17 cellular contexts compared by ENCODE assay signal in the genomic region with DNA sequence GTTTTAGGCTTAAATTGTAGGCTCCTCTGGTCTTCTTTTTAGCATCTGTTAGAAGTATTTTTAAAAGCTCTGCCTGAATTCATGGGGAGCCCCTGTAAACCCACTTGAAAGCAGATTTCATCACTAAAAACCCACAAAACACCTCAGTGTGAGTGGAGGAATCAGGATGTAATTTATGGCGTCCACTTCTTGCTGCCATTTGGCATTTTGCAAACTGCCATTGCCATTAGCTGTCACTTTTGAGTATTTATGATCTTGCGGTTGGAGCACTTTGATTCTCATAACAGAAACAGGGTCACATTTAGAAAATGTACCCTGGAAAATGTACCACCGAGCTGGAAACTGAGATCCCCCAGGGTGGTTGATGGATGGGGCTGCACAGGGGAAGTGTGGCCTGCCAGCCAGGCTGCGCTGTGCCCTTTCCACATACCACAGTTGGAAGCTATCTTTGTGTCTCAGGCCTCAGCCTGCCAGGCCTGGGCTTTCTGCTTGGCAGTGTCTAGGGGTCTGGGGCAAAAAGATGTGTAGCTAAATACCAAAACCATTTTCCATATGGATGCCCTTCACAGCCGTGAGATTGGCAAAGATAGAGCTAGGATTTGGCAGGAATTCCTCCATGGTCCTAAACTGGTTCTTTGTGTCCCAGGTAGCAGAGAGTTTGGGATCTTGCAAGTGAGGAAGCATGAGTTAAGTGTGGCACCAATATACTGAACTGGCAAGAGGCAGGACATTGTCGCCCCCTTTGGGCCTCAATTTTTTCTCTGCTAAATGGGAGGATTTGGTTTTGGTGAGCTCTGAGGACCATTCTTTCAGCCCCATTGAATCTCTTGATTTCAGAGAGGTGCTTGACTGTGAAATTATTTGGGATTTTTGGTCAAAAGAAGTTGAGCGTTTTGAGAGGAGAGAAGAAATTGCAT. TPM values are rescaled to one million over a fixed set of nuclear protein-coding genes. Genes with fewer than 3 reads are reported as not detected.
A peak's percentile ranks its signal among the peaks of the same experiment; 100 is the strongest.
DNase-seq lines count a peak whose midpoint lies in the region; ATAC-seq, FAIRE-seq and TF ChIP-seq lines count a peak whose summit lies in the region.
"Had no signal": no experiment of that assay in that cellular context is flagged by ENCODE, and none has a peak within 500 bp of the region (broad histone marks: within the 10 kb centered on the region; RNA-seq: fewer than 3 reads in every experiment).

No MANE protein-coding gene starts in this region.

- H2AFZ ChIP-seq in GM12878 (ENCODE audit: control insufficient read depth, low read depth, low read length), result no peak overlapping the region

- no peaks in the 10 kb centered on the region for H3K36me3 ChIP-seq in GM12878 (ENCODE audit: control insufficient read depth in 2 of 2, insufficient read depth in 2 of 2, low read length in 1 of 2)
- H3K36me3 ChIP-seq in H7 (replicated peaks; ENCODE audit: control insufficient read depth, insufficient read depth, low read length), result no peaks in the 10 kb centered on the region
- H3K36me3 ChIP-seq: left ventricle myocardium inferior, tibial artery had no signal

- no TSS peak for BruUV-seq in GM12878 (replicated peaks; lab: Mats Ljungman, UMichigan)

- peaks cover 2% of the 10 kb centered on the region; the same call in 1 of the 3 replicates for H3K9me3 ChIP-seq in GM12878 (replicated peaks; ENCODE audit: control insufficient read depth, insufficient read depth, low read length)
- H3K9me3 ChIP-seq: left ventricle myocardium inferior, tibial artery had no signal

- peak; percentile 13 for FAIRE-seq in GM12878 (lab: Jason Lieb, UNC)
- FAIRE-seq: colon, frontal cortex had no signal

- no peaks in the 10 kb centered on the region for H4K20me1 ChIP-seq in GM12878 (ENCODE audit: control insufficient read depth, insufficient read depth)

- H3K4me2 ChIP-seq in GM12878 (ENCODE audit: control insufficient read depth, insufficient read depth), result no peak overlapping the region

- no peaks in the 10 kb centered on the region for H3K27me3 ChIP-seq in GM12878 (replicated peaks in 1 of 2; ENCODE audit: control insufficient read depth in 2 of 2, insufficient read depth in 2 of 2, low read length in 1 of 2)
- H3K27me3 ChIP-seq in H7 (ENCODE audit: control insufficient read depth, insufficient read depth, low read length), result no peaks in the 10 kb centered on the region; the same call in 1 of the 2 replicates
- H3K27me3 ChIP-seq: tibial artery had no signal

- H3K4me1 ChIP-seq in GM12878 (ENCODE audit: control insufficient read depth, insufficient read depth, low read length), result peaks cover 42% of the 10 kb centered on the region
- H3K4me1 ChIP-seq: tibial artery had no signal

- peaks cover 6% of the 10 kb centered on the region for H3K79me2 ChIP-seq in GM12878 (ENCODE audit: control insufficient read depth, insufficient read depth, low read length)

- no peak for TF ChIP-seq EP300 in GM12878 (IDR thresholded peaks at IDR 0.05; ENCODE audit: borderline replicate concordance in 1 of 2, control insufficient read depth in 1 of 2, low read depth in 2 of 2, low read length in 2 of 2)

- no peak overlapping the region for H3K9ac ChIP-seq in GM12878 (ENCODE audit: control insufficient read depth, insufficient read depth, low read length)

- WGBS in GM12878 (ENCODE audit: insufficient coverage, insufficient replicate concordance, low lambda C conversion rate, missing lambda C conversion rate), result 91% methylated on average over 7 of the region's 7 CpGs

- POLR2A ChIA-PET in GM12878 (lab: Charles Lee), result interaction anchor here (1.0 to 1.5 kb wide), 3 partner anchors 31 to 168 kb away, joined by 3 to 4 read pairs (median 3); no protein-coding TSS in a partner anchor

- in situ Hi-C loops in GM12878 (cut with MboI), result no loop called here

- TF ChIP-seq RAD21 in GM12878 (IDR thresholded peaks at IDR 0.05; ENCODE audit: insufficient read depth, low read depth, low read length), result peak; percentile 54

- no peak for TF ChIP-seq POLR2A in GM12878 (IDR thresholded peaks at IDR 0.05; ENCODE audit: low read depth, low read length)

- no peak overlapping the region for H3K4me3 ChIP-seq in GM12878
- H3K4me3 ChIP-seq in H7 (ENCODE audit: insufficient read depth, low read depth, low read length), result no peak overlapping the region
- H3K4me3 ChIP-seq: left ventricle myocardium inferior, tibial artery had no signal

- ATAC-seq in GM12878, result peak; percentile 48; the same call in 2 of the 3 replicates
- no peak for ATAC-seq in HG03045 (IDR thresholded peaks at IDR 0.05; ENCODE audit: unreplicated experiment)

- H3K27ac ChIP-seq in GM12878 (ENCODE audit: control insufficient read depth, insufficient read depth), result no peak overlapping the region
- H3K27ac ChIP-seq: left ventricle myocardium inferior, tibial artery had no signal

- CTCF ChIA-PET in GM12878 (lab: Yijun Ruan, JAX), result interaction anchor here (0.7 to 5.6 kb wide), 32 partner anchors 8 to 263 kb away, joined by 3 to 52 read pairs (median 4); a partner anchor contains a TSS

- peak in 2 of 3 experiments; percentile 31 to 35; a peak in 3 of 6 replicates for TF ChIP-seq CTCF in GM12878 (IDR thresholded peaks at IDR 0.05 in 2 of 3, conservative IDR thresholded peaks at IDR 0.05 in 1 of 3; ENCODE audit: control insufficient read depth in 2 of 3, extremely low read depth in 1 of 3, insufficient read depth in 1 of 3, low read depth in 3 of 3, low read length in 3 of 3)

- RAD21 ChIA-PET in GM12878 (lab: Charles Lee; ENCODE audit: unreplicated experiment), result interaction anchor here (0.5 to 3.0 kb wide), 18 partner anchors 21 to 262 kb away, joined by 3 to 31 read pairs (median 6); a partner anchor contains a TSS

- peak; percentile 67 for DNase-seq in A172 (ENCODE audit: low spot score)
- DNase-seq in ELR (ENCODE audit: low read depth), result peak; percentile 15
- DNase-seq in NOMO-1 (lab: John Stamatoyannopoulos, UW; ENCODE audit: unreplicated experiment in 2 of 2), result peak; percentile 43 to 47
- no peak for DNase-seq in GM12878 (ENCODE audit: low read depth, low spot score)
- no peak for DNase-seq in NCI-H1048 (lab: John Stamatoyannopoulos, UW)
- DNase-seq in H7, result no peak
- DNase-seq: activated CD4-positive, alpha-beta T cell treated with anti-CD3 and anti-CD28 coated beads for 1 hour; AML-193; aorta; DMS 273 treated with DMSO at 0.1 percent for 48 hours; IMR-90; left ventricle myocardium inferior; stimulated activated CD4-positive, alpha-beta T cell treated with anti-CD3 and anti-CD28 coated beads, Interleukin-4, amount 100 ng/mL, for 4 hours; tibial artery had no signal

- intact Hi-C loops in GM12878 (cut with micrococcal nuclease; ENCODE audit: unreplicated experiment), result loop anchor here (2.0 to 5.0 kb wide), 2 partner anchors 146 to 164 kb away; no protein-coding TSS in a partner anchor

- SMC1A ChIA-PET in GM12878 (lab: Charles Lee; ENCODE audit: uncharacterized antibody, unreplicated experiment), result interaction anchor here (0.7 to 11.2 kb wide), 25 partner anchors 8 to 262 kb away, joined by 3 to 97 read pairs (median 6); a partner anchor contains a TSS

TF ChIP-seq in GM12878, 131 proteins besides CTCF, POLR2A, EP300 and RAD21:
- TF ChIP-seq EZH2 (IDR thresholded peaks at IDR 0.05; ENCODE audit: borderline replicate concordance, control insufficient read depth, low read depth, low read length) (no peak), CREB1 (IDR thresholded peaks at IDR 0.05; ENCODE audit: low read depth) (peak; percentile 19; the same call in 1 of the 2 replicates), CBFB (IDR thresholded peaks at IDR 0.05; ENCODE audit: low read depth) (no peak), ZZZ3 (IDR thresholded peaks at IDR 0.05; ENCODE audit: control insufficient read depth, insufficient read length, low read depth) (no peak), POLR2AphosphoS5 (IDR thresholded peaks at IDR 0.05; ENCODE audit: low read length) (no peak), RUNX3 (IDR thresholded peaks at IDR 0.05; ENCODE audit: low read length) (peak; percentile 72; the same call in 1 of the 2 replicates), TCF7 (IDR thresholded peaks at IDR 0.05; ENCODE audit: borderline replicate concordance) (peak; percentile 78; the same call in 1 of the 2 replicates), GATAD2B (conservative IDR thresholded peaks at IDR 0.05; ENCODE audit: low read depth) (no peak), RELA (IDR thresholded peaks at IDR 0.05; ENCODE audit: borderline replicate concordance, partially characterized antibody) (no peak), MYC (IDR thresholded peaks at IDR 0.05; ENCODE audit: insufficient read depth, insufficient read length, insufficient replicate concordance, low read length, severe bottlenecking) (no peak)
- TF ChIP-seq, protein P1, sequence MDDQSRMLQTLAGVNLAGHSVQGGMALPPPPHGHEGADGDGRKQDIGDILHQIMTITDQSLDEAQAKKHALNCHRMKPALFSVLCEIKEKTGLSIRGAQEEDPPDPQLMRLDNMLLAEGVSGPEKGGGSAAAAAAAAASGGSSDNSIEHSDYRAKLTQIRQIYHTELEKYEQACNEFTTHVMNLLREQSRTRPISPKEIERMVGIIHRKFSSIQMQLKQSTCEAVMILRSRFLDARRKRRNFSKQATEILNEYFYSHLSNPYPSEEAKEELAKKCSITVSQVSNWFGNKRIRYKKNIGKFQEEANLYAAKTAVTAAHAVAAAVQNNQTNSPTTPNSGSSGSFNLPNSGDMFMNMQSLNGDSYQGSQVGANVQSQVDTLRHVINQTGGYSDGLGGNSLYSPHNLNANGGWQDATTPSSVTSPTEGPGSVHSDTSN (IDR thresholded peaks at IDR 0.05; ENCODE audit: insufficient replicate concordance, low read depth, low read length), result no peak

RNA-seq across cellular contexts. Expression of a gene that starts 46.2 kb away (rescaled TPM):
- 30.4 and 32.3 TPM in 2 replicates for total RNA-seq in A172 (2014; rRNA removed; shearing (Covaris generic))
- total RNA-seq in GM12878 (2013; cell fraction: nucleolus; rRNA removed), result 33.0 and 34.5 TPM in 2 replicates
- total RNA-seq in GM12878 (2014; rRNA removed), result 18.1 and 18.6 TPM in 2 replicates
- total RNA-seq in GM12878 (2014; rRNA removed; fragmentation: Illumina TruSeq; extraction: Trizol), result 15.3 and 15.5 TPM in 2 replicates
- total RNA-seq in GM12878 (2021), result 26.0 and 27.9 TPM in 2 replicates
- 14.5 TPM for polyA plus RNA-seq in GM12878 (2011; ENCODE audit: low read depth)
- 21.2 and 27.6 TPM in 2 replicates for polyA plus RNA-seq in GM12878 (2011; rRNA removed)
- polyA plus RNA-seq in GM12878 (2011; cell fraction: cytosol; rRNA removed), result 13.9 and 16.9 TPM in 2 replicates
- 19.5 and 23.5 TPM in 2 replicates for polyA plus RNA-seq in GM12878 (2011; cell fraction: nucleus; rRNA removed)
- 18.7 and 18.9 TPM in 2 replicates for polyA plus RNA-seq in GM12878 (2012)
- polyA plus RNA-seq in GM12878 (2014; fragmentation: Illumina TruSeq; extraction: Trizol), result 24.9 and 35.4 TPM in 2 replicates
- polyA plus RNA-seq in GM12878 (2014; fragmentation: Nextera tagmentation; extraction: Ambion mirVana), result 1 to 10 TPM; 4.5 to 4.8 TPM
- polyA plus RNA-seq in GM12878 (2014; rRNA removed), result 14.9 and 15.7 TPM in 2 replicates
- 10 to 100 TPM in 1 of 2 experiments, 1 to 10 TPM in 1; 3.9 to 11.5 TPM for polyA plus RNA-seq in GM12878 (2016; fragmentation: Nextera tagmentation; extraction: Ambion mirVana)
- 41.3 and 55.4 TPM in 2 replicates for polyA minus RNA-seq in GM12878 (2011; rRNA and poly(A)+ RNA removed)
- polyA minus RNA-seq in GM12878 (2011; cell fraction: cytosol; rRNA and poly(A)+ RNA removed), result 6.8 and 8.8 TPM in 2 replicates
- polyA minus RNA-seq in GM12878 (2011; cell fraction: nucleus; rRNA and poly(A)+ RNA removed), result 10.9 and 19.5 TPM in 2 replicates
- total RNA-seq in H7 (2014; rRNA removed; shearing (Covaris generic)), result 13.8 and 16.3 TPM in 2 replicates

Comparison
In these comparisons a context has a peak if more than half of its experiments do, and no peak if none do; other contexts are left out.
1. DNase-seq: peak in A172 (single experiment), ELR (single experiment) and NOMO-1 (2 of 2); none in GM12878 (single experiment), NCI-H1048 (single experiment) and H7 (single experiment).